9 cellular contexts compared by ENCODE assay signal in the genomic region with DNA sequence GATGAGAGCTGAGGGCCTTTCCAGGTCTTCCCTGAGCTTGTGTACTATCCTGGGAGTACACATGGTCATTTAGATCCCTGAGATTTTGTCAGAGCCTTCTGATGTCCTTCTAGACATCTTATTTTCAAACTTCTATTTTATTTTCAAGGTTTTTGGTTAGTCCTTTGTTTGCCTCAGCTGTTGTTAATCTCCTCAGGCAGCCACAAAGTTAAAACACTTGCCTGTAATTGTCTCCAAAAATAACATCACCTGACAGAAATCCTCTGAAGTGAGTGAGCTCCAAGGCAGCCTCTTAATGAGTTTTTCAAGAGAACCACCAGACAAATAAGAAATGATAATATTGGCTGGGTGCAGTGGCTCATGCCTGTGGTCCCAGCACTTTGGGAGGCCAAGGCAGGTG. TPM values are rescaled to one million over a fixed set of nuclear protein-coding genes. Genes with fewer than 3 reads are reported as not detected.
"Had no signal": no experiment of that assay in that cellular context is flagged by ENCODE, and none has a peak within 500 bp of the region (broad histone marks: within the 10 kb centered on the region; RNA-seq: fewer than 3 reads in every experiment).

No MANE protein-coding gene starts in this region.

- ATAC-seq: K562 had no signal

- H3K4me3 ChIP-seq: K562 had no signal

- DNase-seq: IMR-90, KBM-7, KG1 had no signal

- H3K27ac ChIP-seq: HL-60 had no signal

- H3K4me3 Mint-ChIP-seq: IgD-negative memory B cell had no signal

- H3K27ac Mint-ChIP-seq: IgD-negative memory B cell had no signal

- FAIRE-seq: HTR-8/SVneo, K562 had no signal

RNA-seq across cellular contexts. Expression of a gene that starts 43.8 kb away (rescaled TPM):
- total RNA-seq: HT-29, HT1080, IMR-90, K562 had no signal
- polyA plus RNA-seq: IgD-negative memory B cell, IMR-90, K562 had no signal
